In the genomic region with DNA sequence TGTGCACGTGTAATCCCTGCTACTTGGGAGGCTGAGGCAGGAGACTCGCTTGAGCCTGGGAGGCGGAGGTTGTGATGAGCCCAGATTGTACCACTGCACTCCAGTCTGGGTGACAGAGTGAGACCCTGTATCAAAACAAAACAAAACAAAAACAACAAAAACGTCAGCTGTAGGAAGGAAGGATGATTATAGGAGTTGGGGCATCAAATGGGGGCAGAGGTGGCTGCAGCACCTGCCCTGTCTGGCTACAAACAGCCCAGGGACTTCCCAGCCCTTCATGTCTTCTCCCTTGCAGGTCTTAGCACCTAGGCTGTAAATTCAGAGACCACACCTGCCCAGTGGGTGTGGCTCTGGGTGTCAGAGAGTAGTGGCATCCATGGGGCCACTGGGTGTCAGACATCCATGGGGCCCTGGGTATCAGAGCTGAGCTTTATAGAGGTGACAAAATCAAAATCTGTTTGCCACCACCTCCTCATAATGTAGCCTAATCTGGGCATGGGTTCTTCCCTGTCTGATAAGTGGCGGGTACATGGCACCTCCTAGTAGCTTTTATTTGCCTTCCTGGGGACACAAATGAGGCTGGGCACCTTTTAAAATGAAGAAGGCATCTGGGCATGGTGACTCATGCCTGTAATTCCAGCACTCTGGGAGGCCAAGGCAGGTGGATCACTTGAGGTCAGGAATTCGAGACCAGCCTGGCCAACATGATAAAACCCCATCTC, we compare ENCODE assay signal across 22 cellular contexts. TPM values are rescaled to one million over a fixed set of nuclear protein-coding genes. Genes with fewer than 3 reads are reported as not detected.
DNase-seq lines count a peak whose midpoint lies in the region; ATAC-seq and TF ChIP-seq lines count a peak whose summit lies in the region.
"Had no signal": no experiment of that assay in that cellular context is flagged by ENCODE, and none has a peak within 500 bp of the region (broad histone marks: within the 10 kb centered on the region; RNA-seq: fewer than 3 reads in every experiment).

No MANE protein-coding gene starts in this region.

- H3K4me1 ChIP-seq in testis, result peaks cover 11% of the 10 kb centered on the region
- H3K4me1 ChIP-seq: ascending aorta had no signal

- no peak overlapping the region for H3K4me3 Mint-ChIP-seq in activated T-cell treated with anti-CD3 and anti-CD28 coated beads, Interleukin-2, amount 50 U/mL, for 24 hours
- H3K4me3 Mint-ChIP-seq in central memory CD8-positive, alpha-beta T cell, result no peak overlapping the region
- H3K4me3 Mint-ChIP-seq in stimulated activated naive B cell treated with anti-CD40 and anti-IgM and Interleukin-4, amounts not matched to agents 10 μg/mL and 1 μg/mL and 100 μg/mL, for 72 hours, result no peak overlapping the region
- H3K4me3 Mint-ChIP-seq: endodermal cell had no signal

- H3K27me3 ChIP-seq in testis, result no peaks in the 10 kb centered on the region
- H3K27me3 ChIP-seq: ascending aorta had no signal

- no peak overlapping the region for H3K4me3 ChIP-seq in testis
- H3K4me3 ChIP-seq: ascending aorta, hepatocyte, SK-N-MC had no signal

- intact Hi-C loops in testis (cut with DNase I; ENCODE audit: low total_unique reads), result no loop called here
- intact Hi-C loops in left cardiac atrium (cut with DNase I), result no loop called here

- H3K36me3 ChIP-seq in testis (ENCODE audit: low read depth, missing control alignments), result no peaks in the 10 kb centered on the region
- H3K36me3 ChIP-seq: ascending aorta had no signal

- TF ChIP-seq CTCF in testis (IDR thresholded peaks at IDR 0.05), result no peak

- no peak for TF ChIP-seq POLR2A in testis (IDR thresholded peaks at IDR 0.05)

- no peak overlapping the region for H3K27ac ChIP-seq in testis
- H3K27ac ChIP-seq: ascending aorta, hepatocyte, neutrophil, SK-N-MC had no signal

- H3K27ac Mint-ChIP-seq in activated T-cell treated with anti-CD3 and anti-CD28 coated beads, Interleukin-2, amount 50 U/mL, for 24 hours, result peak overlapping the region; percentile 61
- H3K27ac Mint-ChIP-seq in central memory CD8-positive, alpha-beta T cell (ENCODE audit: low read depth), result peak overlapping the region; percentile 59
- H3K27ac Mint-ChIP-seq in stimulated activated naive B cell treated with anti-CD40 and anti-IgM and Interleukin-4, amounts not matched to agents 10 μg/mL and 1 μg/mL and 100 μg/mL, for 72 hours, result no peak overlapping the region
- H3K27ac Mint-ChIP-seq: endodermal cell had no signal

- 81 to 84% methylated on average over 6 of the region's 6 CpGs for WGBS in testis, 2 donors

- H3K9me3 ChIP-seq in testis, result no peaks in the 10 kb centered on the region
- H3K9me3 ChIP-seq: ascending aorta, neutrophil had no signal

- ATAC-seq in central memory CD8-positive, alpha-beta T cell (replicated peaks; ENCODE audit: extremely low read depth, poor library complexity, severe bottlenecking), result peak; percentile 56
- ATAC-seq in stimulated activated naive B cell treated with anti-CD40 and anti-IgM and Interleukin-4, amounts not matched to agents 10 μg/mL and 1 μg/mL and 100 μg/mL, for 72 hours (replicated peaks), result peak; percentile 19
- ATAC-seq in HG03439 (IDR thresholded peaks at IDR 0.05; ENCODE audit: unreplicated experiment) (no peak), left cardiac atrium (no peak)
- ATAC-seq: stimulated activated naive CD8-positive, alpha-beta T cell treated with anti-CD3 and anti-CD28 coated beads, Interleukin-15, Interleukin-2, amounts not matched to agents 100 U/mL and 50 U/mL, for 24 hours had no signal

- H3K36me3 Mint-ChIP-seq in activated T-cell treated with anti-CD3 and anti-CD28 coated beads, Interleukin-2, amount 50 U/mL, for 24 hours (ENCODE audit: low read depth), result peaks cover 30% of the 10 kb centered on the region
- H3K36me3 Mint-ChIP-seq in central memory CD8-positive, alpha-beta T cell (ENCODE audit: insufficient read depth), result peaks cover 11% of the 10 kb centered on the region
- H3K36me3 Mint-ChIP-seq in stimulated activated naive B cell treated with anti-CD40 and anti-IgM and Interleukin-4, amounts not matched to agents 10 μg/mL and 1 μg/mL and 100 μg/mL, for 72 hours, result peaks cover 27 to 31% of the 10 kb centered on the region in 2 donors

- DNase-seq in activated T-cell treated with anti-CD3 and anti-CD28 coated beads, Interleukin-2, amount 50 U/mL, for 24 hours, result no peak
- no peak for DNase-seq in activated T-cell treated with anti-CD3 and anti-CD28 coated beads, Interleukin-2, amount 50 U/mL, for 1 hour
- DNase-seq in LoVo (ENCODE audit: low spot score), result peak; percentile 72
- DNase-seq in central memory CD8-positive, alpha-beta T cell (ENCODE audit: low spot score in 2 of 2), result no peak
- no peak for DNase-seq in stimulated activated naive B cell treated with anti-CD40 and anti-IgM and Interleukin-4, amounts not matched to agents 10 μg/mL and 1 μg/mL and 100 μg/mL, for 72 hours
- no peak for DNase-seq in testis
- no peak for DNase-seq in left cardiac atrium
- DNase-seq: endodermal cell; kidney; NCI-H1930; retina; stimulated activated CD4-positive, alpha-beta T cell treated with anti-CD3 and anti-CD28 coated beads, Interleukin-15, amount 100 ng/mL, for 24 hours; stimulated activated naive CD8-positive, alpha-beta T cell treated with anti-CD3 and anti-CD28 coated beads, Interleukin-15, Interleukin-2, amounts not matched to agents 100 U/mL and 50 U/mL, for 24 hours had no signal

- peaks cover 37% of the 10 kb centered on the region for H3K4me1 Mint-ChIP-seq in activated T-cell treated with anti-CD3 and anti-CD28 coated beads, Interleukin-2, amount 50 U/mL, for 24 hours (ENCODE audit: low read depth)
- peaks cover 30% of the 10 kb centered on the region for H3K4me1 Mint-ChIP-seq in central memory CD8-positive, alpha-beta T cell
- H3K4me1 Mint-ChIP-seq in stimulated activated naive B cell treated with anti-CD40 and anti-IgM and Interleukin-4, amounts not matched to agents 10 μg/mL and 1 μg/mL and 100 μg/mL, for 72 hours, result peaks cover 16 to 19% of the 10 kb centered on the region in 2 donors
- H3K4me1 Mint-ChIP-seq: endodermal cell had no signal

- H3K27me3 Mint-ChIP-seq in activated T-cell treated with anti-CD3 and anti-CD28 coated beads, Interleukin-2, amount 50 U/mL, for 24 hours, result no peaks in the 10 kb centered on the region
- H3K27me3 Mint-ChIP-seq in central memory CD8-positive, alpha-beta T cell, result peaks cover 11% of the 10 kb centered on the region
- H3K27me3 Mint-ChIP-seq in stimulated activated naive B cell treated with anti-CD40 and anti-IgM and Interleukin-4, amounts not matched to agents 10 μg/mL and 1 μg/mL and 100 μg/mL, for 72 hours, result peaks cover 17 to 19% of the 10 kb centered on the region in 2 donors

- no peaks in the 10 kb centered on the region for H3K9me3 Mint-ChIP-seq in activated T-cell treated with anti-CD3 and anti-CD28 coated beads, Interleukin-2, amount 50 U/mL, for 24 hours
- H3K9me3 Mint-ChIP-seq in central memory CD8-positive, alpha-beta T cell, result no peaks in the 10 kb centered on the region
- no peaks in the 10 kb centered on the region for H3K9me3 Mint-ChIP-seq in stimulated activated naive B cell treated with anti-CD40 and anti-IgM and Interleukin-4, amounts not matched to agents 10 μg/mL and 1 μg/mL and 100 μg/mL, for 72 hours
- H3K9me3 Mint-ChIP-seq: endodermal cell had no signal

RNA-seq across cellular contexts. Expression of gene B3GNT3, which starts 4.7 kb away (rescaled TPM):
- total RNA-seq in testis (under 1 TPM; 0.19 to 0.71 TPM), left cardiac atrium (under 1 TPM in 1 of 2 donors, not detected in 1; 0.18 TPM)
- polyA plus RNA-seq in testis (ENCODE audit: insufficient read depth, low read depth, low replicate concordance), result 0.63 TPM
- total RNA-seq: activated CD8-positive, alpha-beta memory T cell treated with anti-CD3 and anti-CD28 coated beads for 36 hours; chondrocyte had no signal

RNA-seq across cellular contexts. Expression of gene INSL3, which starts 31.1 kb away (rescaled TPM):
- total RNA-seq in testis (100 to 1,000 TPM in 1 of 2 donors, 10 to 100 TPM in 1; 39.0 to 183 TPM), left cardiac atrium (not detected)
- polyA plus RNA-seq in testis (ENCODE audit: insufficient read depth, low read depth, low replicate concordance), result 1,477 TPM
- total RNA-seq: ascending aorta, chondrocyte, hepatocyte, kidney, NCI-H460, urinary bladder had no signal

RNA-seq across cellular contexts. Expression of gene FCHO1, which starts 38.9 kb away (rescaled TPM):
- total RNA-seq in testis, result 10 to 100 TPM; 12.8 to 15.6 TPM
- 9.8 TPM for polyA plus RNA-seq in testis (ENCODE audit: insufficient read depth, low read depth, low replicate concordance)
- total RNA-seq in left cardiac atrium, result 1 to 10 TPM; 1.5 to 1.8 TPM
- total RNA-seq: ascending aorta had no signal

RNA-seq across cellular contexts. Expression of gene JAK3, which starts 57.6 kb away (rescaled TPM):
- 10 to 100 TPM in 1 of 2 donors, 1 to 10 TPM in 1; 5.0 to 10.5 TPM for total RNA-seq in testis
- 3.5 TPM for polyA plus RNA-seq in testis (ENCODE audit: insufficient read depth, low read depth, low replicate concordance)
- total RNA-seq in left cardiac atrium, result 1 to 10 TPM; 4.2 to 7.0 TPM

Comparison
In these comparisons a context has a peak if more than half of its experiments do, and no peak if none do; other contexts are left out.
1. ATAC-seq: peak in central memory CD8-positive, alpha-beta T cell (single experiment) and stimulated activated naive B cell treated with anti-CD40 and anti-IgM and Interleukin-4, amounts not matched to agents 10 μg/mL and 1 μg/mL and 100 μg/mL, for 72 hours (2 of 2); none in HG03439 (single experiment) and left cardiac atrium (0 of 2).
2. RNA of gene INSL3, which starts 31.1 kb away (total RNA-seq): 39.0 to 183 TPM in testis; not detected in left cardiac atrium; every median in the first group is over 10 times any median in the second.
3. RNA of gene FCHO1, which starts 38.9 kb away (total RNA-seq): 12.8 to 15.6 TPM in testis; 1.5 to 1.8 TPM in left cardiac atrium; every median in the first group is over 4 times any median in the second.